8 cellular contexts compared by ENCODE assay signal in genomic region chr4:75895744-75896314, GRCh38. TPM values are rescaled to one million over a fixed set of nuclear protein-coding genes. Genes with fewer than 3 reads are reported as not detected.
DNase-seq lines count a peak whose midpoint lies in the region; ATAC-seq and TF ChIP-seq lines count a peak whose summit lies in the region.

No MANE protein-coding gene starts in this region.

- in situ Hi-C loops in SK-MEL-5 (cut with HindIII; ENCODE audit: low pct_unique_long_range_greater_than_20kb, low sequenced_read_pairs), result no loop called here

- intact Hi-C loops in sciatic nerve (cut with DNase I), result no loop called here

- ATAC-seq in HG03442 (IDR thresholded peaks at IDR 0.05; ENCODE audit: unreplicated experiment) (peak; percentile 50), sciatic nerve (peak; percentile 26), GM19397 (IDR thresholded peaks at IDR 0.05; ENCODE audit: unreplicated experiment) (no peak), HG02884 (IDR thresholded peaks at IDR 0.05; ENCODE audit: unreplicated experiment) (no peak)

- H3K4me3 ChIP-seq in fibroblast of the aortic adventitia (ENCODE audit: low read depth, low read length), result no peak overlapping the region

- TF ChIP-seq CTCF in fibroblast of the aortic adventitia (IDR thresholded peaks at IDR 0.05; ENCODE audit: insufficient read depth, low read length), result peak; percentile 53

- DNase-seq in NCI-H748 (lab: John Stamatoyannopoulos, UW; ENCODE audit: unreplicated experiment), result peak; percentile 15
- DNase-seq in NCI-H748 treated with DMSO at 0.1 percent for 48 hours (lab: John Stamatoyannopoulos, UW), result no peak
- DNase-seq in SK-MEL-5 (ENCODE audit: low read depth, low spot score), result peak; percentile 54
- DNase-seq in fibroblast of the aortic adventitia (ENCODE audit: low read depth), result peak; percentile 43
- no peak for DNase-seq in sciatic nerve (ENCODE audit: low spot score)

RNA-seq across cellular contexts. Expression of gene PPEF2, which starts 6.4 kb away (rescaled TPM):
- total RNA-seq in SK-MEL-5 (2014; rRNA removed; shearing (Covaris generic)), result not detected in 2 replicates
- polyA plus RNA-seq in SK-MEL-5 (2015; cell fraction: cytosol; rRNA removed), result not detected in 2 replicates
- polyA plus RNA-seq in SK-MEL-5 (2015; cell fraction: nucleus; rRNA removed), result not detected in 2 replicates
- not detected in 2 replicates for total RNA-seq in fibroblast of the aortic adventitia (ENCODE audit: low replicate concordance)
- total RNA-seq in sciatic nerve, result 0.22 TPM

RNA-seq across cellular contexts. Expression of gene NAAA, which starts 45.0 kb away (rescaled TPM):
- total RNA-seq in SK-MEL-5 (2014; rRNA removed; shearing (Covaris generic)), result 0.16 and 0.80 TPM in 2 replicates
- 0.25 TPM in 1 of 2 replicates, not detected in the other for polyA plus RNA-seq in SK-MEL-5 (2015; cell fraction: cytosol; rRNA removed)
- polyA plus RNA-seq in SK-MEL-5 (2015; cell fraction: nucleus; rRNA removed), result 2.7 and 9.9 TPM in 2 replicates
- total RNA-seq in fibroblast of the aortic adventitia (ENCODE audit: low replicate concordance) (46.1 and 48.1 TPM in 2 replicates), sciatic nerve (29.4 TPM)

Comparison
In these comparisons a context has a peak if more than half of its experiments do, and no peak if none do; other contexts are left out.
1. DNase-seq: peak in NCI-H748 (single experiment), SK-MEL-5 (single experiment) and fibroblast of the aortic adventitia (single experiment); none in NCI-H748 treated with DMSO at 0.1 percent for 48 hours (single experiment) and sciatic nerve (single experiment).
2. ATAC-seq: peak in HG03442 (single experiment) and sciatic nerve (single experiment); none in GM19397 (single experiment) and HG02884 (single experiment).
3. RNA of gene NAAA, which starts 45.0 kb away (total RNA-seq): 46.1 to 48.1 TPM in fibroblast of the aortic adventitia and 29.4 TPM in sciatic nerve (single experiment); 0.16 to 0.80 TPM in SK-MEL-5; every median in the first group is over 10 times any median in the second.